ENCODE assay signal across 20 cellular contexts in the genomic region with DNA sequence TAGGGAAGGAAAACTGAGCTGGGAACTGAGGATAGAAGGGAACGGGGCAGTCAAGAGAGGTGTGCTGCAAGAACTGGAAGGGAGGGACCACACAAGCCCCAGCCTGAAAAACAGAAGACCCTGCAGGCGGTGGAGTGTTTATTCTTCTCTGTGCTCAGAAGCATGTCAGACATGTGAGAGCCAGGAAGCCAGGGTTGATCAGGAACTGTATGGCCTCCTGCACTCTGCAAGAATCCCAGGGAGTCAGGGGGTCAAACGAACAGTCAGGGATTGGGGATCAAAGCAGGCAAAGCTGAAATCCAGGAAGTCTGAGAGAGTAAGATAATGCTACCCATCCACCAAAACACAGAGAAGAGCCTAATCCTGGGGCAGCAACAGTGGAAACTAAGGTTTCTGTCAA.
DNase-seq lines count a peak whose midpoint lies in the region; TF ChIP-seq lines count a peak whose summit lies in the region.
"Had no signal": no experiment of that assay in that cellular context is flagged by ENCODE, and none has a peak within 500 bp of the region (broad histone marks: within the 10 kb centered on the region; RNA-seq: fewer than 3 reads in every experiment).

No MANE protein-coding gene starts in this region.

- peak overlapping the region in 1 of 11 experiments; percentile 13; a peak in 1 of 22 replicates for H3K27ac ChIP-seq in BLaER1 treated with 17β-estradiol and CSF1 and Interleukin-3, amounts not matched to agents 10 nM and 100 nM
- H3K27ac ChIP-seq in brain microvascular endothelial cell (peak overlapping the region; percentile 89), mesenchymal stem cell (ENCODE audit: low read length, poor library complexity, severe bottlenecking) (no peak overlapping the region)
- H3K27ac ChIP-seq: breast epithelium, colonic mucosa, hepatocyte, testis had no signal

- no peak overlapping the region for H3K23ac ChIP-seq in mesenchymal stem cell (ENCODE audit: low read length in 2 of 2)

- H2BK12ac ChIP-seq in mesenchymal stem cell (ENCODE audit: low read length in 2 of 2), result no peak overlapping the region

- no peak overlapping the region for H2BK5ac ChIP-seq in mesenchymal stem cell (ENCODE audit: low read depth, low read length, poor library complexity, severe bottlenecking)

- no peak overlapping the region for H4K8ac ChIP-seq in mesenchymal stem cell (ENCODE audit: low read length)

- no peak overlapping the region for H3K4me3 ChIP-seq in BLaER1 treated with 17β-estradiol and CSF1 and Interleukin-3, amounts not matched to agents 10 nM and 100 nM
- H3K4me3 ChIP-seq in brain microvascular endothelial cell (ENCODE audit: low read depth, low read length), result no peak overlapping the region
- H3K4me3 ChIP-seq in mesenchymal stem cell (ENCODE audit: insufficient read depth in 1 of 2, low read depth in 1 of 2, low read length in 2 of 2), result no peak overlapping the region
- H3K4me3 ChIP-seq: breast epithelium, colonic mucosa, hepatocyte, testis had no signal

- no peak overlapping the region for H2BK15ac ChIP-seq in mesenchymal stem cell (ENCODE audit: low read depth, poor library complexity, severe bottlenecking)

- H4K91ac ChIP-seq in mesenchymal stem cell (ENCODE audit: low read length), result no peak overlapping the region

- no peak overlapping the region for H2AFZ ChIP-seq in mesenchymal stem cell (ENCODE audit: low read depth, low read length)
- H2AFZ ChIP-seq: hepatocyte had no signal

- H3K36me3 ChIP-seq in BLaER1 treated with 17β-estradiol and CSF1 and Interleukin-3, amounts not matched to agents 10 nM and 100 nM, result no peaks in the 10 kb centered on the region
- H3K36me3 ChIP-seq in brain microvascular endothelial cell (replicated peaks) (no peaks in the 10 kb centered on the region), mesenchymal stem cell (ENCODE audit: control insufficient read depth in 1 of 2, insufficient read depth in 2 of 2, low read depth in 1 of 2, low read length in 2 of 2) (no peaks in the 10 kb centered on the region)
- H3K36me3 ChIP-seq: breast epithelium, colonic mucosa had no signal

- H2AK5ac ChIP-seq in mesenchymal stem cell (ENCODE audit: low read length, severe bottlenecking), result peak overlapping the region; percentile 22

- no peaks in the 10 kb centered on the region for H3K9me3 ChIP-seq in BLaER1 treated with 17β-estradiol and CSF1 and Interleukin-3, amounts not matched to agents 10 nM and 100 nM (replicated peaks in 1 of 11)
- H3K9me3 ChIP-seq in mesenchymal stem cell (ENCODE audit: control insufficient read depth, low read length), result no peaks in the 10 kb centered on the region
- H3K9me3 ChIP-seq: breast epithelium, colonic mucosa, SK-N-SH, testis had no signal

- peaks cover 31 to 49% (median 39%) of the 10 kb centered on the region in 10 experiments for H3K4me1 ChIP-seq in BLaER1 treated with 17β-estradiol and CSF1 and Interleukin-3, amounts not matched to agents 10 nM and 100 nM
- peaks cover 13% of the 10 kb centered on the region for H3K4me1 ChIP-seq in mesenchymal stem cell (ENCODE audit: control insufficient read depth, insufficient read depth, low read depth, low read length)
- H3K4me1 ChIP-seq: breast epithelium, colonic mucosa, testis had no signal

- DNase-seq in ELF-1 (ENCODE audit: low read depth, low spot score) (peak; percentile 48), brain microvascular endothelial cell (no peak), mesenchymal stem cell (no peak), RKO (ENCODE audit: low spot score) (no peak), HPDE6-E6E7 (ENCODE audit: extremely low spot score) (no peak)
- DNase-seq in stimulated activated CD4-positive, alpha-beta T cell treated with anti-CD3 and anti-CD28 coated beads, Interleukin-1b, Interleukin-23, amount 100 ng/mL, for 48 hours, result no peak
- DNase-seq: activated CD4-positive, CD25-positive, alpha-beta regulatory T cell; colonic mucosa; DMS79; KG1; naive B cell; NCI-H1048; NCI-H2081; NCI-H510A treated with DMSO at 0.1 percent for 48 hours; SK-N-SH; stimulated activated naive B cell treated with anti-CD40 and anti-IgM and Interleukin-4, amounts not matched to agents 10 μg/mL and 1 μg/mL and 100 μg/mL, for 72 hours; testis had no signal

- no peak overlapping the region for H3K4ac ChIP-seq in mesenchymal stem cell (ENCODE audit: low read depth in 1 of 2, low read length in 2 of 2)

- WGBS in mesenchymal stem cell, result 71% methylated on average over 2 of the region's 3 CpGs

- no peak overlapping the region for H2BK120ac ChIP-seq in mesenchymal stem cell (ENCODE audit: low read depth, low read length)

- in situ Hi-C loops in brain microvascular endothelial cell (cut with HindIII; ENCODE audit: low pct_ligation_motif_present, low sequenced_read_pairs), result no loop called here

- peak overlapping the region in 1 of 11 experiments; percentile 15; a peak in 2 of 22 replicates for H3K9ac ChIP-seq in BLaER1 treated with 17β-estradiol and CSF1 and Interleukin-3, amounts not matched to agents 10 nM and 100 nM
- no peak overlapping the region for H3K9ac ChIP-seq in mesenchymal stem cell (ENCODE audit: low read length)
- H3K9ac ChIP-seq: SK-N-SH had no signal

- H3K4me2 ChIP-seq in BLaER1 treated with 17β-estradiol and CSF1 and Interleukin-3, amounts not matched to agents 10 nM and 100 nM, result peak overlapping the region; percentile 71 to 87 (median 79)
- H3K4me2 ChIP-seq in mesenchymal stem cell (ENCODE audit: low read length, poor library complexity, severe bottlenecking), result no peak overlapping the region
- H3K4me2 ChIP-seq: hepatocyte, SK-N-SH had no signal

- peak overlapping the region; percentile 21 to 61 for H3K18ac ChIP-seq in mesenchymal stem cell (ENCODE audit: low read depth in 1 of 2, low read length in 2 of 2)

- no peak for TF ChIP-seq CTCF in brain microvascular endothelial cell (IDR thresholded peaks at IDR 0.05; ENCODE audit: low read depth, low read length, missing control alignments)

- H3K79me1 ChIP-seq in mesenchymal stem cell (replicated peaks; ENCODE audit: low read length, poor library complexity, severe bottlenecking), result no peaks in the 10 kb centered on the region

- no peak overlapping the region for H3K14ac ChIP-seq in mesenchymal stem cell (ENCODE audit: low read length in 2 of 2)

- H3K27me3 ChIP-seq in BLaER1 treated with 17β-estradiol and CSF1 and Interleukin-3, amounts not matched to agents 10 nM and 100 nM, result no peaks in the 10 kb centered on the region
- H3K27me3 ChIP-seq in brain microvascular endothelial cell (replicated peaks) (no peaks in the 10 kb centered on the region), mesenchymal stem cell (ENCODE audit: control insufficient read depth in 1 of 2, insufficient read depth in 1 of 2, low read length in 2 of 2) (no peaks in the 10 kb centered on the region)
- H3K27me3 ChIP-seq: breast epithelium, colonic mucosa, hepatocyte, testis had no signal

- H4K20me1 ChIP-seq in BLaER1 treated with 17β-estradiol and CSF1 and Interleukin-3, amounts not matched to agents 10 nM and 100 nM, result no peaks in the 10 kb centered on the region; a peak in 1 of 22 replicates
